1 cellular context compared by ENCODE assay signal in the genomic region with DNA sequence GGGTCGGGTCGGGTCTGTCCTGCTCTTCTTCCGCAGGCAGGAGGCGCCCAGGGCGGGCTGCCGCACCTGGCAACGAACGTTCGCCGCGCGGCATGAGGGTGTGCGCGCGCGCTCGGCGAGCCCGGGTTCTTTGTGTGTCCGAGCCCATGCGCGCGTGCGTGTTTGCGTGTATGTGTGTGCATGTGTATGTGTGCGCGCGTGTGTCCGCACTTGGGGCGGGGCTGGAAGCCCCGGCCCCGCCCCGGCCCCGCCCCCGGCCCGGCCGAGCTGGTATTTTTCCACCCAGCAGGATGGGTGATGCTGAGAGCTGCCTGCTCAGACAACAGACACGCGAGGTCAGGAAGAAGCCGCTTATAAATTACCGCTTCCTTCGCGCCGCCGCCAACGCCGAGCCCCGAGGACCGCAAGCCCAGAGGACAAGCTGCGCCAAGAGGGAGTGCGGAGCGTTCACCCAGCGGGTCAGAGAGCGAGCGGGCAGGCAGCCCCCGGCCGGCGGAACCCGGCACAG.
A peak's percentile ranks its signal among the peaks of the same experiment; 100 is the strongest.
TF ChIP-seq lines count a peak whose summit lies in the region.

Gene SLC6A6, plus strand, starts transcription at position 303 of the 508 bp plus-strand sequence. CDS start 41,029 bp downstream, outside the sequence.

TF ChIP-seq in HepG2, 621 proteins besides CTCF, POLR2A, EP300 and RAD21 (continued from another document and continues in another):
- TF ChIP-seq RFXAP (CRISPR knock-in tag; IDR thresholded peaks at IDR 0.05; ENCODE audit: borderline replicate concordance): peak; percentile 24; the same call in 1 of the 2 replicates
- no peak for TF ChIP-seq ZNF737 (CRISPR knock-in tag; IDR thresholded peaks at IDR 0.05; ENCODE audit: borderline replicate concordance)
- no peak for TF ChIP-seq CSRNP2 (CRISPR knock-in tag; conservative IDR thresholded peaks at IDR 0.05; ENCODE audit: low read depth)
- TF ChIP-seq WIZ (CRISPR knock-in tag; IDR thresholded peaks at IDR 0.05): no peak
- TF ChIP-seq ZFP36L1 (CRISPR knock-in tag; IDR thresholded peaks at IDR 0.05): no peak
- TF ChIP-seq ZNF674 (CRISPR knock-in tag; IDR thresholded peaks at IDR 0.05; ENCODE audit: low read depth): no peak
- no peak for TF ChIP-seq GLI4 (CRISPR knock-in tag; IDR thresholded peaks at IDR 0.05; ENCODE audit: borderline replicate concordance)
- TF ChIP-seq GPN1 (CRISPR knock-in tag; IDR thresholded peaks at IDR 0.05; ENCODE audit: borderline replicate concordance): no peak
- TF ChIP-seq SYNCRIP (IDR thresholded peaks at IDR 0.05; ENCODE audit: insufficient read depth, low read depth, low read length): no peak
- TF ChIP-seq ZFP82 (CRISPR knock-in tag; IDR thresholded peaks at IDR 0.05; ENCODE audit: borderline replicate concordance): no peak
- TF ChIP-seq, protein P1, sequence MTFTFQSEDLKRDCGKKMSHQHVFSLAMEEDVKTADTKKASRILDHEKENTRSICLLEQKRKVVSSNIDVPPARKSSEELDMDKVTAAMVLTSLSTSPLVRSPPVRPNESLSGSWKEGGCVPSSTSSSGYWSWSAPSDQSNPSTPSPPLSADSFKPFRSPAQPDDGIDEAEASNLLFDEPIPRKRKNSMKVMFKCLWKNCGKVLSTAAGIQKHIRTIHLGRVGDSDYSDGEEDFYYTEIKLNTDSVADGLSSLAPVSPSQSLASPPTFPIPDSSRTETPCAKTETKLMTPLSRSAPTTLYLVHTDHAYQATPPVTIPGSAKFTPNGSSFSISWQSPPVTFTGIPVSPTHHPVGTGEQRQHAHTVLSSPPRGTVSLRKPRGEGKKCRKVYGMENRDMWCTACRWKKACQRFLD (CRISPR knock-in tag; IDR thresholded peaks at IDR 0.05; ENCODE audit: borderline replicate concordance): no peak; the same call in 1 of the 2 replicates
- TF ChIP-seq HIC2 (CRISPR knock-in tag; IDR thresholded peaks at IDR 0.05; ENCODE audit: low read depth): no peak
- 0 out of 2 replicates have a peak, but pooled peaks have one; percentile 62 for TF ChIP-seq CHCHD3 (CRISPR knock-in tag; IDR thresholded peaks at IDR 0.05)
- TF ChIP-seq, protein P2, sequence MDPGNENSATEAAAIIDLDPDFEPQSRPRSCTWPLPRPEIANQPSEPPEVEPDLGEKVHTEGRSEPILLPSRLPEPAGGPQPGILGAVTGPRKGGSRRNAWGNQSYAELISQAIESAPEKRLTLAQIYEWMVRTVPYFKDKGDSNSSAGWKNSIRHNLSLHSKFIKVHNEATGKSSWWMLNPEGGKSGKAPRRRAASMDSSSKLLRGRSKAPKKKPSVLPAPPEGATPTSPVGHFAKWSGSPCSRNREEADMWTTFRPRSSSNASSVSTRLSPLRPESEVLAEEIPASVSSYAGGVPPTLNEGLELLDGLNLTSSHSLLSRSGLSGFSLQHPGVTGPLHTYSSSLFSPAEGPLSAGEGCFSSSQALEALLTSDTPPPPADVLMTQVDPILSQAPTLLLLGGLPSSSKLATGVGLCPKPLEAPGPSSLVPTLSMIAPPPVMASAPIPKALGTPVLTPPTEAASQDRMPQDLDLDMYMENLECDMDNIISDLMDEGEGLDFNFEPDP (CRISPR knock-in tag; conservative IDR thresholded peaks at IDR 0.05): no peak
- 0 out of 2 replicates have a peak, but pooled peaks have one; percentile 32 for TF ChIP-seq GFI1 (CRISPR knock-in tag; IDR thresholded peaks at IDR 0.05; ENCODE audit: borderline replicate concordance)
- TF ChIP-seq ZNF629 (CRISPR knock-in tag; conservative IDR thresholded peaks at IDR 0.05): no peak
- no peak for TF ChIP-seq CERS6 (CRISPR knock-in tag; IDR thresholded peaks at IDR 0.05)
- TF ChIP-seq ZMYM2 (CRISPR knock-in tag; IDR thresholded peaks at IDR 0.05): no peak
- peak; percentile 86 for TF ChIP-seq SP4 (CRISPR knock-in tag; IDR thresholded peaks at IDR 0.05)
- TF ChIP-seq XBP1 (CRISPR knock-in tag; IDR thresholded peaks at IDR 0.05): no peak
- TF ChIP-seq HOMEZ (CRISPR knock-in tag; IDR thresholded peaks at IDR 0.05; ENCODE audit: low read depth): peak; percentile 46; the same call in 1 of the 2 replicates
- no peak for TF ChIP-seq HHEX (CRISPR knock-in tag; IDR thresholded peaks at IDR 0.05)
- TF ChIP-seq, protein P3, sequence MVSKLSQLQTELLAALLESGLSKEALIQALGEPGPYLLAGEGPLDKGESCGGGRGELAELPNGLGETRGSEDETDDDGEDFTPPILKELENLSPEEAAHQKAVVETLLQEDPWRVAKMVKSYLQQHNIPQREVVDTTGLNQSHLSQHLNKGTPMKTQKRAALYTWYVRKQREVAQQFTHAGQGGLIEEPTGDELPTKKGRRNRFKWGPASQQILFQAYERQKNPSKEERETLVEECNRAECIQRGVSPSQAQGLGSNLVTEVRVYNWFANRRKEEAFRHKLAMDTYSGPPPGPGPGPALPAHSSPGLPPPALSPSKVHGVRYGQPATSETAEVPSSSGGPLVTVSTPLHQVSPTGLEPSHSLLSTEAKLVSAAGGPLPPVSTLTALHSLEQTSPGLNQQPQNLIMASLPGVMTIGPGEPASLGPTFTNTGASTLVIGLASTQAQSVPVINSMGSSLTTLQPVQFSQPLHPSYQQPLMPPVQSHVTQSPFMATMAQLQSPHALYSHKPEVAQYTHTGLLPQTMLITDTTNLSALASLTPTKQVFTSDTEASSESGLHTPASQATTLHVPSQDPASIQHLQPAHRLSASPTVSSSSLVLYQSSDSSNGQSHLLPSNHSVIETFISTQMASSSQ (IDR thresholded peaks at IDR 0.05; ENCODE audit: low read depth): no peak
- TF ChIP-seq, protein P3 (CRISPR knock-in tag; IDR thresholded peaks at IDR 0.05; ENCODE audit: borderline replicate concordance): no peak
- peak; percentile 39; the same call in 1 of the 2 replicates for TF ChIP-seq TSC22D2 (CRISPR knock-in tag; IDR thresholded peaks at IDR 0.05; ENCODE audit: borderline replicate concordance)
- TF ChIP-seq, protein P4, sequence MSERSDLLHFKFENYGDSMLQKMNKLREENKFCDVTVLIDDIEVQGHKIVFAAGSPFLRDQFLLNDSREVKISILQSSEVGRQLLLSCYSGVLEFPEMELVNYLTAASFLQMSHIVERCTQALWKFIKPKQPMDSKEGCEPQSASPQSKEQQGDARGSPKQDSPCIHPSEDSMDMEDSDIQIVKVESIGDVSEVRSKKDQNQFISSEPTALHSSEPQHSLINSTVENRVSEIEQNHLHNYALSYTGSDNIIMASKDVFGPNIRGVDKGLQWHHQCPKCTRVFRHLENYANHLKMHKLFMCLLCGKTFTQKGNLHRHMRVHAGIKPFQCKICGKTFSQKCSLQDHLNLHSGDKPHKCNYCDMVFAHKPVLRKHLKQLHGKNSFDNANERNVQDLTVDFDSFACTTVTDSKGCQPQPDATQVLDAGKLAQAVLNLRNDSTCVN (CRISPR knock-in tag; IDR thresholded peaks at IDR 0.05; ENCODE audit: borderline replicate concordance): no peak; the same call in 1 of the 2 replicates
- no peak for TF ChIP-seq RARG (CRISPR knock-in tag; IDR thresholded peaks at IDR 0.05; ENCODE audit: low read depth)
- no peak for TF ChIP-seq EHMT2 (IDR thresholded peaks at IDR 0.05; ENCODE audit: borderline replicate concordance, low read depth, low read length)
- TF ChIP-seq PCBP2 (optimal IDR thresholded peaks at IDR 0.05; ENCODE audit: low read depth, low read length, poor library complexity, severe bottlenecking): no peak
- peak; percentile 38; the same call in 1 of the 2 replicates for TF ChIP-seq POGZ (CRISPR knock-in tag; IDR thresholded peaks at IDR 0.05)
- no peak for TF ChIP-seq ZNF383 (CRISPR knock-in tag; IDR thresholded peaks at IDR 0.05; ENCODE audit: borderline replicate concordance)
- no peak for TF ChIP-seq ZBTB49 (CRISPR knock-in tag; IDR thresholded peaks at IDR 0.05; ENCODE audit: borderline replicate concordance)
- TF ChIP-seq SNAPC5 (CRISPR knock-in tag; IDR thresholded peaks at IDR 0.05; ENCODE audit: borderline replicate concordance): no peak
- TF ChIP-seq ZNF484 (CRISPR knock-in tag; IDR thresholded peaks at IDR 0.05; ENCODE audit: borderline replicate concordance, low read depth): no peak
- TF ChIP-seq ZNF24 (IDR thresholded peaks at IDR 0.05): no peak
- TF ChIP-seq MTA3 (CRISPR knock-in tag; IDR thresholded peaks at IDR 0.05): no peak
- TF ChIP-seq, protein P5, sequence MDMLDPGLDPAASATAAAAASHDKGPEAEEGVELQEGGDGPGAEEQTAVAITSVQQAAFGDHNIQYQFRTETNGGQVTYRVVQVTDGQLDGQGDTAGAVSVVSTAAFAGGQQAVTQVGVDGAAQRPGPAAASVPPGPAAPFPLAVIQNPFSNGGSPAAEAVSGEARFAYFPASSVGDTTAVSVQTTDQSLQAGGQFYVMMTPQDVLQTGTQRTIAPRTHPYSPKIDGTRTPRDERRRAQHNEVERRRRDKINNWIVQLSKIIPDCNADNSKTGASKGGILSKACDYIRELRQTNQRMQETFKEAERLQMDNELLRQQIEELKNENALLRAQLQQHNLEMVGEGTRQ (IDR thresholded peaks at IDR 0.05; ENCODE audit: low read depth, low read length): no peak
- TF ChIP-seq, protein P5 (CRISPR knock-in tag; IDR thresholded peaks at IDR 0.05; ENCODE audit: borderline replicate concordance): no peak
